Comparison of ENCODE assay signal across 15 cellular contexts in the genomic region with DNA sequence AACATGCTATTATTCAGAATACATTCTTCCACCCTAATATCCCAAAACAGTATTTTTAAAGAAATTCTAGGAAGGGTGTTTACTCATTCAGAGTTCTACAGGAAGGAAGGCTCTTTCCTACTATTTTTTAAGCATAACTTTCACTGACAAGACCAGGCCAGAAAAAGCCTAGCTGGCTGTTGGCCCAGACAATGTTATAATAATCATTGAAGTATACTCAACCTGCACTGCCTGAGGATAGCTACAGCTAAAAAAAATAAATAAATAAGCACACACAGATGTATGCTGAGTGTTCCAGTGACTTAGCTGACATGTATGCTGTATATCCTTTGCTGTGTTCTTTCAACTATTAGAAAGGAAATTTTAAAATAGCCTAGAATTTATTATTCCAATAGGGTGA.
A peak's percentile ranks its signal among the peaks of the same experiment; 100 is the strongest.
DNase-seq lines count a peak whose midpoint lies in the region; TF ChIP-seq lines count a peak whose summit lies in the region.
"Had no signal": no experiment of that assay in that cellular context is flagged by ENCODE, and none has a peak within 500 bp of the region (broad histone marks: within the 10 kb centered on the region; RNA-seq: fewer than 3 reads in every experiment).

No MANE protein-coding gene starts in this region.

- TF ChIP-seq CTCF in BJ (IDR thresholded peaks at IDR 0.05; ENCODE audit: insufficient read depth, low read depth, low read length), result no peak
- TF ChIP-seq CTCF in SK-N-SH (IDR thresholded peaks at IDR 0.05), result no peak
- no peak for TF ChIP-seq CTCF in fibroblast of pulmonary artery (IDR thresholded peaks at IDR 0.05; ENCODE audit: low read length, missing control alignments)
- no peak for TF ChIP-seq CTCF in osteocyte (IDR thresholded peaks at IDR 0.05)
- TF ChIP-seq CTCF in smooth muscle cell (IDR thresholded peaks at IDR 0.05; ENCODE audit: borderline replicate concordance, insufficient read depth, poor library complexity, severe bottlenecking), result no peak

- H3K4me3 Mint-ChIP-seq in osteocyte (ENCODE audit: unreplicated experiment), result no peak overlapping the region
- H3K4me3 Mint-ChIP-seq: dendritic cell treated with granulocyte-macrophage colony-stimulating factor and Interleukin-4, amounts not matched to agents 40 ng/mL and 50 ng/mL, for 4 days; naive thymus-derived CD4-positive, alpha-beta T cell; stimulated activated effector memory CD8-positive, alpha-beta T cell treated with anti-CD3 and anti-CD28 coated beads, Interleukin-12 subunit alpha, Interleukin-12 subunit beta, amount 100 ng/mL, for 72 hours had no signal

- H3K9ac ChIP-seq in SK-N-SH (no peak overlapping the region), smooth muscle cell (ENCODE audit: low read depth) (no peak overlapping the region)

- TF ChIP-seq EP300 in SK-N-SH (IDR thresholded peaks at IDR 0.05; ENCODE audit: borderline replicate concordance in 1 of 2, low read depth in 1 of 2, low read length in 1 of 2), result peak in 1 of 2 experiments; percentile 49; a peak in 1 of 4 replicates

- H3K4me3 ChIP-seq in BJ (ENCODE audit: low read depth, low read length) (no peak overlapping the region), SK-N-SH (ENCODE audit: low read depth in 2 of 2, low read length in 1 of 2) (no peak overlapping the region), fibroblast of pulmonary artery (replicated peaks; ENCODE audit: low read depth, low read length) (no peak overlapping the region), smooth muscle cell (no peak overlapping the region)
- H3K4me3 ChIP-seq: SJCRH30 had no signal

- H3K27ac Mint-ChIP-seq in osteocyte (ENCODE audit: unreplicated experiment), result peak overlapping the region; percentile 51
- H3K27ac Mint-ChIP-seq: dendritic cell treated with granulocyte-macrophage colony-stimulating factor and Interleukin-4, amounts not matched to agents 40 ng/mL and 50 ng/mL, for 4 days; naive thymus-derived CD4-positive, alpha-beta T cell; stimulated activated effector memory CD8-positive, alpha-beta T cell treated with anti-CD3 and anti-CD28 coated beads, Interleukin-12 subunit alpha, Interleukin-12 subunit beta, amount 100 ng/mL, for 72 hours had no signal

- H3K4me2 ChIP-seq in SK-N-SH (no peak overlapping the region), smooth muscle cell (no peak overlapping the region)

- POLR2A ChIA-PET in BJ (lab: Charles Lee), result no interaction called here
- POLR2A ChIA-PET in SK-N-SH (lab: Yijun Ruan, JAX), result no interaction called here

- peak overlapping the region in 1 of 2 experiments; percentile 71; a peak in 1 of 4 replicates for H3K27ac ChIP-seq in SK-N-SH (ENCODE audit: low read depth in 2 of 2, low read length in 1 of 2)
- H3K27ac ChIP-seq in smooth muscle cell (ENCODE audit: low read depth), result no peak overlapping the region
- H3K27ac ChIP-seq: C4-2B, SJCRH30 had no signal

- DNase-seq in BJ (ENCODE audit: low read depth) (peak; percentile 21), SK-N-SH (peak; percentile 14), fibroblast of pulmonary artery (ENCODE audit: low read depth) (peak; percentile 78), osteocyte (ENCODE audit: extremely low spot score, unreplicated experiment) (no peak), smooth muscle cell (lab: John Stamatoyannopoulos, UW; ENCODE audit: unreplicated experiment) (no peak), MV-4-11 (lab: John Stamatoyannopoulos, UW) (no peak), NCI-H1417 treated with DMSO at 0.1 percent for 48 hours (lab: John Stamatoyannopoulos, UW) (no peak)
- DNase-seq in activated naive CD4-positive, alpha-beta T cell (lab: John Stamatoyannopoulos, UW), result no peak
- DNase-seq: GOT3; naive thymus-derived CD4-positive, alpha-beta T cell; stimulated activated CD4-positive, alpha-beta T cell treated with anti-CD3 and anti-CD28 coated beads, Interleukin-15, amount 100 ng/mL, for 24 hours had no signal

- H3K4me1 ChIP-seq in SK-N-SH (ENCODE audit: control insufficient read depth in 1 of 2, insufficient read depth in 2 of 2, low read depth in 1 of 2, low read length in 1 of 2), result peaks cover 22 to 25% of the 10 kb centered on the region in 2 experiments; a peak in 3 of 4 replicates
- H3K4me1 ChIP-seq in smooth muscle cell (ENCODE audit: low read depth), result peaks cover 5% of the 10 kb centered on the region
- H3K4me1 ChIP-seq: SJCRH30 had no signal

- H4K20me1 ChIP-seq in SK-N-SH (ENCODE audit: insufficient read depth) (no peaks in the 10 kb centered on the region), smooth muscle cell (ENCODE audit: low read depth) (no peaks in the 10 kb centered on the region)

- 0 out of 2 replicates have a peak, but pooled peaks cover 6% of the 10 kb centered on the region for H3K79me2 ChIP-seq in SK-N-SH (ENCODE audit: insufficient read depth)
- no peaks in the 10 kb centered on the region for H3K79me2 ChIP-seq in smooth muscle cell (ENCODE audit: low read depth)

- H3K36me3 Mint-ChIP-seq in osteocyte (ENCODE audit: unreplicated experiment), result peaks cover 2% of the 10 kb centered on the region
- H3K36me3 Mint-ChIP-seq: stimulated activated effector memory CD8-positive, alpha-beta T cell treated with anti-CD3 and anti-CD28 coated beads, Interleukin-12 subunit alpha, Interleukin-12 subunit beta, amount 100 ng/mL, for 72 hours had no signal

- H3K9me3 Mint-ChIP-seq in osteocyte (ENCODE audit: unreplicated experiment), result peaks cover 5% of the 10 kb centered on the region
- H3K9me3 Mint-ChIP-seq: dendritic cell treated with granulocyte-macrophage colony-stimulating factor and Interleukin-4, amounts not matched to agents 40 ng/mL and 50 ng/mL, for 4 days; naive thymus-derived CD4-positive, alpha-beta T cell; stimulated activated effector memory CD8-positive, alpha-beta T cell treated with anti-CD3 and anti-CD28 coated beads, Interleukin-12 subunit alpha, Interleukin-12 subunit beta, amount 100 ng/mL, for 72 hours had no signal

- H3K27me3 ChIP-seq in BJ (ENCODE audit: control insufficient read depth, insufficient read depth, low read length) (no peaks in the 10 kb centered on the region), SK-N-SH (ENCODE audit: insufficient read depth) (no peaks in the 10 kb centered on the region), smooth muscle cell (ENCODE audit: low read depth) (no peaks in the 10 kb centered on the region)
- H3K27me3 ChIP-seq: SJCRH30 had no signal

- peaks cover 14% of the 10 kb centered on the region for H3F3A ChIP-seq in SK-N-SH (replicated peaks; ENCODE audit: insufficient read depth)
- H3F3A ChIP-seq in smooth muscle cell (ENCODE audit: low read depth), result peaks cover 4% of the 10 kb centered on the region

- H3K9me3 ChIP-seq in SK-N-SH (no peaks in the 10 kb centered on the region), smooth muscle cell (replicated peaks; ENCODE audit: low read depth) (no peaks in the 10 kb centered on the region)
- H3K9me3 ChIP-seq: SJCRH30 had no signal

- H3K36me3 ChIP-seq in BJ (ENCODE audit: control insufficient read depth, insufficient read depth, low read length) (no peaks in the 10 kb centered on the region), SK-N-SH (replicated peaks in 1 of 2; ENCODE audit: control insufficient read depth in 1 of 2, insufficient read depth in 2 of 2, low read length in 1 of 2) (no peaks in the 10 kb centered on the region), smooth muscle cell (ENCODE audit: low read depth) (no peaks in the 10 kb centered on the region)

- H2AFZ ChIP-seq in SK-N-SH (ENCODE audit: low read depth), result no peak overlapping the region
- no peak overlapping the region for H2AFZ ChIP-seq in smooth muscle cell (ENCODE audit: low read depth)

- TF ChIP-seq RAD21 in SK-N-SH (IDR thresholded peaks at IDR 0.05; ENCODE audit: low read length), result no peak

- CTCF ChIA-PET in BJ (lab: Yijun Ruan, JAX), result interaction anchor here (0.6 kb wide), 1 partner anchor 835 kb away, joined by 6 read pairs; no protein-coding TSS in a partner anchor
- CTCF ChIA-PET in SK-N-SH (lab: Yijun Ruan, JAX), result no interaction called here

- no peaks in the 10 kb centered on the region for H3K27me3 Mint-ChIP-seq in osteocyte (ENCODE audit: unreplicated experiment)
- H3K27me3 Mint-ChIP-seq: dendritic cell treated with granulocyte-macrophage colony-stimulating factor and Interleukin-4, amounts not matched to agents 40 ng/mL and 50 ng/mL, for 4 days; naive thymus-derived CD4-positive, alpha-beta T cell had no signal

- peaks cover 38% of the 10 kb centered on the region for H3K4me1 Mint-ChIP-seq in osteocyte (ENCODE audit: unreplicated experiment)
- H3K4me1 Mint-ChIP-seq: naive thymus-derived CD4-positive, alpha-beta T cell; stimulated activated effector memory CD8-positive, alpha-beta T cell treated with anti-CD3 and anti-CD28 coated beads, Interleukin-12 subunit alpha, Interleukin-12 subunit beta, amount 100 ng/mL, for 72 hours had no signal

- H3K9me2 ChIP-seq in SK-N-SH, result no peaks in the 10 kb centered on the region

TF ChIP-seq in SK-N-SH, 30 proteins besides CTCF, POLR2A, EP300 and RAD21:
- TF ChIP-seq TAF1 (IDR thresholded peaks at IDR 0.05; ENCODE audit: borderline replicate concordance, low read depth, low read length), result no peak
- no peak for TF ChIP-seq FOXJ3 (CRISPR knock-in tag; IDR thresholded peaks at IDR 0.05)
- no peak for TF ChIP-seq TCF12 (IDR thresholded peaks at IDR 0.05)
- no peak for TF ChIP-seq GATA2 (CRISPR knock-in tag; IDR thresholded peaks at IDR 0.05)
- peak; percentile 37; the same call in 1 of the 2 replicates for TF ChIP-seq RCOR1 (IDR thresholded peaks at IDR 0.05; ENCODE audit: low read length)
- TF ChIP-seq, protein P1, sequence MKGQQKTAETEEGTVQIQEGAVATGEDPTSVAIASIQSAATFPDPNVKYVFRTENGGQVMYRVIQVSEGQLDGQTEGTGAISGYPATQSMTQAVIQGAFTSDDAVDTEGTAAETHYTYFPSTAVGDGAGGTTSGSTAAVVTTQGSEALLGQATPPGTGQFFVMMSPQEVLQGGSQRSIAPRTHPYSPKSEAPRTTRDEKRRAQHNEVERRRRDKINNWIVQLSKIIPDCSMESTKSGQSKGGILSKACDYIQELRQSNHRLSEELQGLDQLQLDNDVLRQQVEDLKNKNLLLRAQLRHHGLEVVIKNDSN (IDR thresholded peaks at IDR 0.05; ENCODE audit: borderline replicate concordance, low read depth), result no peak
- TF ChIP-seq NFIC (IDR thresholded peaks at IDR 0.05; ENCODE audit: borderline replicate concordance), result no peak
- no peak for TF ChIP-seq POLR2AphosphoS5 (IDR thresholded peaks at IDR 0.05; ENCODE audit: low read depth, low read length)
- TF ChIP-seq MXI1 (IDR thresholded peaks at IDR 0.05; ENCODE audit: low read depth, low read length), result no peak
- TF ChIP-seq CHD2 (IDR thresholded peaks at IDR 0.05; ENCODE audit: low read length, partially characterized antibody), result peak; percentile 36

Comparison
In these comparisons a context has a peak if more than half of its experiments do, and no peak if none do; other contexts are left out.
1. DNase-seq: peak in BJ (single experiment), SK-N-SH (single experiment) and fibroblast of pulmonary artery (single experiment); none in osteocyte (single experiment), smooth muscle cell (single experiment), activated naive CD4-positive, alpha-beta T cell (0 of 4), MV-4-11 (single experiment) and NCI-H1417 treated with DMSO at 0.1 percent for 48 hours (single experiment).